Comparison of ENCODE assay signal across 1 cellular context in genomic region chr3:31053299-31053698, GRCh38.
TF ChIP-seq lines count a peak whose summit lies in the region.

No MANE protein-coding gene starts in this region.

TF ChIP-seq in GM23338, 12 proteins besides CTCF, POLR2A, EP300 and RAD21 (continued from another document):
- no peak for TF ChIP-seq ZNF462 (CRISPR knock-in tag; IDR thresholded peaks at IDR 0.05)
- no peak for TF ChIP-seq POLR2AphosphoS5 (IDR thresholded peaks at IDR 0.05; ENCODE audit: low read depth)
TF ChIP-seq in GM23338: peak in this region for 0.
